ENCODE assay signal across 8 cellular contexts in genomic region chr15:75452364-75452967, GRCh38. TPM values are rescaled to one million over a fixed set of nuclear protein-coding genes. Genes with fewer than 3 reads are reported as not detected.
DNase-seq lines count a peak whose midpoint lies in the region; ATAC-seq and TF ChIP-seq lines count a peak whose summit lies in the region.

No MANE protein-coding gene starts in this region.

- H3K27me3 ChIP-seq in SJCRH30, result no peaks in the 10 kb centered on the region
- no peaks in the 10 kb centered on the region for H3K27me3 ChIP-seq in neutrophil

- DNase-seq in DMS53 treated with DMSO at 0.1 percent for 48 hours (lab: John Stamatoyannopoulos, UW; ENCODE audit: unreplicated experiment), result peak; percentile 66
- peak; percentile 86 for DNase-seq in M059J (ENCODE audit: low read depth)
- peak; percentile 76 to 84 for DNase-seq in SJCRH30
- DNase-seq in activated naive CD4-positive, alpha-beta T cell (lab: John Stamatoyannopoulos, UW), result peak; percentile 16 to 70 (median 38)
- peak; percentile 74 for DNase-seq in foreskin melanocyte
- peak; percentile 87 for DNase-seq in superior temporal gyrus (ENCODE audit: extremely low spot score)

- H3K9me3 ChIP-seq in SJCRH30 (replicated peaks) (no peaks in the 10 kb centered on the region), neutrophil (no peaks in the 10 kb centered on the region)

- H3K36me3 ChIP-seq in SJCRH30 (no peaks in the 10 kb centered on the region), neutrophil (no peaks in the 10 kb centered on the region)

- no peaks in the 10 kb centered on the region for H3K4me1 ChIP-seq in SJCRH30
- H3K4me1 ChIP-seq in neutrophil (ENCODE audit: control insufficient read depth in 1 of 2, insufficient read depth in 1 of 2, low read depth in 1 of 2, low read length in 1 of 2), result peaks cover 62 to 65% of the 10 kb centered on the region in 2 experiments

- peak overlapping the region; percentile 91 for H3K27ac ChIP-seq in SJCRH30
- H3K27ac ChIP-seq in neutrophil, result peak overlapping the region; percentile 98

- no peak for TF ChIP-seq CTCF in neutrophil (IDR thresholded peaks at IDR 0.05)

- peak overlapping the region; percentile 77 for H3K4me3 ChIP-seq in SJCRH30
- H3K4me3 ChIP-seq in neutrophil (ENCODE audit: low read depth in 1 of 2, low read length in 1 of 2), result peak overlapping the region; percentile 90

- no peak for ATAC-seq in GM19455 (IDR thresholded peaks at IDR 0.05; ENCODE audit: unreplicated experiment)

RNA-seq across cellular contexts. Expression of gene SIN3A, which starts 1.0 kb away (rescaled TPM):
- 38.5 and 39.7 TPM in 2 replicates for total RNA-seq in M059J (2014; rRNA removed; shearing (Covaris generic))
- 59.8 and 68.5 TPM in 2 replicates for total RNA-seq in SJCRH30 (2014; rRNA removed; shearing (Covaris generic))
